Comparison of ENCODE assay signal across 17 cellular contexts in the genomic region with DNA sequence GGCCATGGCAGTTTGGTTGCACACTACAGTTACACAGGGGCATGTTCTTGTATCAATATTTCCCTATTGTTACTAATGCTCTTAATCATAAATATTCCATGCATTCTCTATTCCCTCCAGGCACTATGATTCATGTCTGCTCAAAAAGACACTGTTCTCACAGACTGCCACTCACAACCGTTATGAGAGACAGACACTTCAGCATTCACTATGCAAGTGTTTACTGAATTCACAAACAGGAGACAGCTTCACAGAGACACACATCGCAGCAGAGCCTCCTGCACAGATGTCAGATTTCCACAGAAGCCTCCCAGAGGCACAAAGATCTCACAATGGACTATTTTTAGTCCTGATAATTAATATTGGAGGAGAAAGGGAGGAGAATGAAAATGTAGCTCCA.
DNase-seq lines count a peak whose midpoint lies in the region; ATAC-seq and TF ChIP-seq lines count a peak whose summit lies in the region.
"Had no signal": no experiment of that assay in that cellular context is flagged by ENCODE, and none has a peak within 500 bp of the region (broad histone marks: within the 10 kb centered on the region; RNA-seq: fewer than 3 reads in every experiment).

No MANE protein-coding gene starts in this region.

- H3K4me1 Mint-ChIP-seq in activated T-cell treated with anti-CD3 and anti-CD28 coated beads, Interleukin-2, amount 50 U/mL, for 4 hours (ENCODE audit: low read depth) = no peaks in the 10 kb centered on the region
- H3K4me1 Mint-ChIP-seq: CD14-positive monocyte had no signal

- no peak overlapping the region for H3K4me3 ChIP-seq in RWPE2 (ENCODE audit: severe bottlenecking)

- H3K27me3 ChIP-seq in RWPE2 (ENCODE audit: insufficient read depth, poor library complexity, severe bottlenecking) (no peaks in the 10 kb centered on the region), foreskin keratinocyte (no peaks in the 10 kb centered on the region)

- no peak overlapping the region for H3K4me3 Mint-ChIP-seq in activated T-cell treated with anti-CD3 and anti-CD28 coated beads, Interleukin-2, amount 50 U/mL, for 4 hours
- H3K4me3 Mint-ChIP-seq: CD14-positive monocyte, H9 had no signal

- H3K4me1 ChIP-seq in RWPE2 (ENCODE audit: insufficient read depth, poor library complexity, severe bottlenecking) (peaks cover 4% of the 10 kb centered on the region), foreskin keratinocyte (no peaks in the 10 kb centered on the region)

- no peaks in the 10 kb centered on the region for H3K36me3 Mint-ChIP-seq in activated T-cell treated with anti-CD3 and anti-CD28 coated beads, Interleukin-2, amount 50 U/mL, for 4 hours (ENCODE audit: insufficient read depth)
- H3K36me3 Mint-ChIP-seq: CD14-positive monocyte had no signal

- H3K27ac ChIP-seq in RWPE2 (ENCODE audit: poor library complexity, severe bottlenecking) (no peak overlapping the region), foreskin keratinocyte (peak overlapping the region; percentile 28)
- H3K27ac ChIP-seq: HL-60 had no signal

- no peaks in the 10 kb centered on the region for H3K27me3 Mint-ChIP-seq in activated T-cell treated with anti-CD3 and anti-CD28 coated beads, Interleukin-2, amount 50 U/mL, for 4 hours (ENCODE audit: low read depth)

- no peaks in the 10 kb centered on the region for H3K9me3 ChIP-seq in RWPE2 (ENCODE audit: severe bottlenecking)

- no peaks in the 10 kb centered on the region for H3K36me3 ChIP-seq in RWPE2 (ENCODE audit: low read depth)

- ATAC-seq in RWPE2 (ENCODE audit: low read depth) (peak; percentile 78), foreskin keratinocyte (peak; percentile 79)
- no peak for ATAC-seq in activated T-cell treated with anti-CD3 and anti-CD28 coated beads, Interleukin-2, amount 50 U/mL, for 4 hours

- TF ChIP-seq CTCF in RWPE2 (IDR thresholded peaks at IDR 0.05; ENCODE audit: poor library complexity, severe bottlenecking) = no peak
- TF ChIP-seq CTCF in foreskin keratinocyte (conservative IDR thresholded peaks at IDR 0.05) = no peak

- peaks cover 3% of the 10 kb centered on the region for H3K9me3 Mint-ChIP-seq in activated T-cell treated with anti-CD3 and anti-CD28 coated beads, Interleukin-2, amount 50 U/mL, for 4 hours
- H3K9me3 Mint-ChIP-seq: H9 had no signal

- DNase-seq in EL (peak; percentile 47), RWPE2 (ENCODE audit: low spot score) (no peak), foreskin keratinocyte (peak; percentile 16 to 71), pons (ENCODE audit: low spot score) (peak; percentile 44), hepatic stellate cell (ENCODE audit: low spot score) (no peak)
- no peak for DNase-seq in activated T-cell treated with anti-CD3 and anti-CD28 coated beads, Interleukin-2, amount 50 U/mL, for 4 hours
- DNase-seq in activated CD4-positive, alpha-beta T cell treated with anti-CD3 and anti-CD28 coated beads, Interleukin-2, amount 50 U/mL, for 48 hours = no peak
- DNase-seq: COR-L47; H9; NCI-H2029; NCI-H2171; NCI-H446; NCI-H69; NK-92 treated with Interleukin-12 subunit alpha and Interleukin-12 subunit beta, amount 100 ng/mL, for 24 hours; RPMI8226 had no signal

Comparison
In these comparisons a context has a peak if more than half of its experiments do, and no peak if none do; other contexts are left out.
1. DNase-seq: peak in EL (single experiment), foreskin keratinocyte (2 of 2) and pons (single experiment); none in RWPE2 (single experiment), activated T-cell treated with anti-CD3 and anti-CD28 coated beads, Interleukin-2, amount 50 U/mL, for 4 hours (single experiment), hepatic stellate cell (single experiment) and activated CD4-positive, alpha-beta T cell treated with anti-CD3 and anti-CD28 coated beads, Interleukin-2, amount 50 U/mL, for 48 hours (0 of 2).
2. ATAC-seq: peak in RWPE2 (single experiment) and foreskin keratinocyte (single experiment); none in activated T-cell treated with anti-CD3 and anti-CD28 coated beads, Interleukin-2, amount 50 U/mL, for 4 hours (0 of 2).